ENCODE assay signal across 8 cellular contexts in genomic region chr7:30163231-30163894, GRCh38. TPM values are rescaled to one million over a fixed set of nuclear protein-coding genes. Genes with fewer than 3 reads are reported as not detected.
DNase-seq lines count a peak whose midpoint lies in the region; ATAC-seq and TF ChIP-seq lines count a peak whose summit lies in the region.

No MANE protein-coding gene starts in this region.

- DNase-seq in GF-D8 (lab: John Stamatoyannopoulos, UW): peak; percentile 72
- DNase-seq in H9: no peak
- DNase-seq in NCI-H345 (lab: John Stamatoyannopoulos, UW): peak; percentile 71
- DNase-seq in memory B cell (ENCODE audit: low spot score in 2 of 2): no peak
- no peak for DNase-seq in H7

- no peaks in the 10 kb centered on the region for H3K79me2 ChIP-seq in H9 (ENCODE audit: insufficient read depth, low read length)

- H2AK5ac ChIP-seq in H9 (ENCODE audit: insufficient read length, low read length): no peak overlapping the region

- H2BK20ac ChIP-seq in H9 (ENCODE audit: low read depth, low read length, poor library complexity, severe bottlenecking): no peak overlapping the region

- H3K27me3 Mint-ChIP-seq in H9 (ENCODE audit: low read depth): peaks cover 21% of the 10 kb centered on the region
- H3K27me3 Mint-ChIP-seq in memory B cell: no peaks in the 10 kb centered on the region

- H2BK12ac ChIP-seq in H9 (ENCODE audit: insufficient read length, low read depth, low read length): no peak overlapping the region

- no peaks in the 10 kb centered on the region for H4K20me1 ChIP-seq in H9 (ENCODE audit: control insufficient read depth, insufficient read depth, insufficient read length)

- no peaks in the 10 kb centered on the region for H3K36me3 ChIP-seq in H7 (replicated peaks; ENCODE audit: control insufficient read depth, insufficient read depth, low read length)

- H3K23ac ChIP-seq in H9 (ENCODE audit: insufficient read length, low read depth, low read length): no peak overlapping the region

- no peak overlapping the region for H3T11ph ChIP-seq in H9 (ENCODE audit: low read length)

- no peak overlapping the region for H3K9ac ChIP-seq in H9 (ENCODE audit: extremely low read depth, insufficient read length, low read length)

- peaks cover 14% of the 10 kb centered on the region for H3K4me1 ChIP-seq in H9 (ENCODE audit: insufficient read depth, low read length)

- H3K4me2 ChIP-seq in H9 (ENCODE audit: insufficient read depth, insufficient read length, low read length): no peak overlapping the region

- no peak overlapping the region for H2BK5ac ChIP-seq in H9 (ENCODE audit: insufficient read length, low read length)

- H3K9me3 ChIP-seq in H9 (ENCODE audit: control insufficient read depth, low read depth, low read length): no peaks in the 10 kb centered on the region

- H3K14ac ChIP-seq in H9 (ENCODE audit: insufficient read depth, low read length): no peak overlapping the region

- H3K4ac ChIP-seq in H9 (ENCODE audit: low read depth, low read length): no peak overlapping the region

- no peak for TF ChIP-seq CTCF in H9 (conservative IDR thresholded peaks at IDR 0.05)

- H3K27ac ChIP-seq in H9 (ENCODE audit: insufficient read length, low read depth, low read length): no peak overlapping the region
- peak overlapping the region; percentile 91 for H3K27ac ChIP-seq in angular gyrus (ENCODE audit: low read depth, low read length)

- H3K23me2 ChIP-seq in H9 (ENCODE audit: insufficient read length, low read depth, low read length, poor library complexity, severe bottlenecking): no peaks in the 10 kb centered on the region

- no peak overlapping the region for H2BK120ac ChIP-seq in H9 (ENCODE audit: low read depth, low read length, poor library complexity, severe bottlenecking)

- H3K56ac ChIP-seq in H9 (ENCODE audit: insufficient read length, low read depth, low read length): no peak overlapping the region

- ATAC-seq in memory B cell (ENCODE audit: low read depth) (peak; percentile 20), GM18870 (IDR thresholded peaks at IDR 0.05; ENCODE audit: unreplicated experiment) (no peak), GM21576 (IDR thresholded peaks at IDR 0.05; ENCODE audit: unreplicated experiment) (no peak)

- no peak overlapping the region for H3K4me3 ChIP-seq in H7 (ENCODE audit: insufficient read depth, low read depth, low read length)

- no CpG with 5 or more reads among the region's 13 CpGs for WGBS in H9 (ENCODE audit: extremely low coverage, insufficient read length, low lambda C conversion rate)

- H3K36me3 Mint-ChIP-seq in H9 (ENCODE audit: insufficient read depth in 1 of 3, low read depth in 3 of 3) (no peaks in the 10 kb centered on the region; a peak in 1 of 7 replicates), memory B cell (no peaks in the 10 kb centered on the region)

- no peak overlapping the region for H2AFZ ChIP-seq in H9 (ENCODE audit: low read length)

- peak overlapping the region in 2 of 3 experiments; percentile 12 to 38; a peak in 2 of 7 replicates for H3K27ac Mint-ChIP-seq in H9
- H3K27ac Mint-ChIP-seq in memory B cell: peak overlapping the region; percentile 5

- no peaks in the 10 kb centered on the region; the same call in 1 of the 2 replicates for H3K27me3 ChIP-seq in H9 (ENCODE audit: insufficient read depth, low read length)
- peaks cover 3% of the 10 kb centered on the region; the same call in 1 of the 2 replicates for H3K27me3 ChIP-seq in H7 (ENCODE audit: control insufficient read depth, insufficient read depth, low read length)

- H3K4me3 Mint-ChIP-seq in H9 (no peak overlapping the region), memory B cell (peak overlapping the region; percentile 19)

- H2BK15ac ChIP-seq in H9 (ENCODE audit: low read depth, low read length): no peak overlapping the region

- H3K18ac ChIP-seq in H9 (ENCODE audit: insufficient read length, low read depth, low read length): no peak overlapping the region

- H3K4me1 Mint-ChIP-seq in H9 (peaks cover 62 to 73% of the 10 kb centered on the region in 2 experiments), memory B cell (peaks cover 37% of the 10 kb centered on the region)

- H3K9me3 Mint-ChIP-seq in H9 (no peaks in the 10 kb centered on the region), memory B cell (no peaks in the 10 kb centered on the region)

- no peak overlapping the region for H4K91ac ChIP-seq in H9 (ENCODE audit: insufficient read length, low read depth, low read length)

- H3K79me1 ChIP-seq in H9 (ENCODE audit: insufficient read depth, low read depth, low read length, poor library complexity, severe bottlenecking): no peaks in the 10 kb centered on the region

- H4K8ac ChIP-seq in H9 (replicated peaks; ENCODE audit: insufficient read length, low read depth, low read length): no peak overlapping the region

- H4K5ac ChIP-seq in H9 (ENCODE audit: insufficient read length, low read depth, low read length): no peak overlapping the region

RNA-seq across cellular contexts. Expression of gene MTURN, which starts 28.6 kb away (rescaled TPM):
- 3.4 and 5.5 TPM in 2 replicates for total RNA-seq in H9 (2021)
- total RNA-seq in H7 (2014; rRNA removed; shearing (Covaris generic)): 1.1 and 2.3 TPM in 2 replicates

Comparison
In these comparisons a context has a peak if more than half of its experiments do, and no peak if none do; other contexts are left out.
1. DNase-seq: peak in GF-D8 (single experiment) and NCI-H345 (single experiment); none in H9 (single experiment), memory B cell (0 of 2) and H7 (single experiment).